27 cellular contexts compared by ENCODE assay signal in genomic region chr1:52691856-52692255, GRCh38. TPM values are rescaled to one million over a fixed set of nuclear protein-coding genes. Genes with fewer than 3 reads are reported as not detected.
"Had no signal": no experiment of that assay in that cellular context is flagged by ENCODE, and none has a peak within 500 bp of the region (broad histone marks: within the 10 kb centered on the region; RNA-seq: fewer than 3 reads in every experiment).

No MANE protein-coding gene starts in this region.

- H3K27ac ChIP-seq: coronary artery, epithelial cell of prostate, heart right ventricle, lower lobe of right lung, neural progenitor cell, sigmoid colon, thoracic aorta, upper lobe of left lung, VCaP had no signal

- ATAC-seq: activated CD4-positive, CD25-positive, alpha-beta regulatory T cell treated with anti-CD3 and anti-CD28 coated beads, Interleukin-2, amount 50 U/mL, for 24 hours; heart right ventricle; lower lobe of right lung; naive thymus-derived CD8-positive, alpha-beta T cell had no signal

- H3K9me3 Mint-ChIP-seq: activated naive CD4-positive, alpha-beta T cell treated with anti-CD3 and anti-CD28 coated beads for 36 hours; activated naive CD8-positive, alpha-beta T cell treated with anti-CD3 and anti-CD28 coated beads, Interleukin-2, amount 10 ng/mL, durations not matched to agents 7 days and 5 days; naive thymus-derived CD8-positive, alpha-beta T cell had no signal

- H3K4me1 Mint-ChIP-seq: neural progenitor cell had no signal

- H3K27ac Mint-ChIP-seq: activated naive CD4-positive, alpha-beta T cell treated with anti-CD3 and anti-CD28 coated beads for 36 hours; activated naive CD8-positive, alpha-beta T cell treated with anti-CD3 and anti-CD28 coated beads, Interleukin-2, amount 10 ng/mL, durations not matched to agents 7 days and 5 days; neural progenitor cell had no signal

- DNase-seq: activated CD4-positive, alpha-beta T cell treated with anti-CD3 and anti-CD28 coated beads, Interleukin-2, amount 50 U/mL, for 1 hour; activated CD8-positive, alpha-beta memory T cell treated with anti-CD3 and anti-CD28 coated beads for 24 hours; activated CD8-positive, alpha-beta memory T cell treated with anti-CD3 and anti-CD28 coated beads, Interleukin-2, amount 50 U/mL, for 4 hours; activated effector memory CD4-positive, alpha-beta T cell treated with Interleukin-2 at 50 U/mL for 16 hours; activated naive CD4-positive, alpha-beta T cell treated with anti-CD3 and anti-CD28 coated beads for 36 hours; activated naive CD8-positive, alpha-beta T cell treated with anti-CD3 and anti-CD28 coated beads, Interleukin-2, amount 10 ng/mL, durations not matched to agents 7 days and 5 days; activated T-cell treated with anti-CD3 and anti-CD28 coated beads, Interleukin-2, amount 50 U/mL, for 48 hours; amygdala; cerebellar nuclear complex; heart right ventricle; kidney; lower lobe of right lung; naive thymus-derived CD8-positive, alpha-beta T cell; sigmoid colon; stimulated activated CD4-positive, alpha-beta T cell treated with anti-CD3 and anti-CD28 coated beads, Interleukin-2, amount 100 ng/mL, for 48 hours; stimulated activated CD8-positive, alpha-beta memory T cell treated with anti-CD3 and anti-CD28 coated beads, Interleukin-4, amount 100 ng/mL, for 48 hours; stimulated activated naive CD4-positive, alpha-beta T cell treated with Interleukin-2 at 50 U/mL for 16 hours; upper lobe of left lung had no signal

- H3K27me3 Mint-ChIP-seq: activated naive CD8-positive, alpha-beta T cell treated with anti-CD3 and anti-CD28 coated beads, Interleukin-2, amount 10 ng/mL, durations not matched to agents 7 days and 5 days; naive thymus-derived CD8-positive, alpha-beta T cell had no signal

- H3K4me3 Mint-ChIP-seq: activated naive CD4-positive, alpha-beta T cell treated with anti-CD3 and anti-CD28 coated beads for 36 hours; activated naive CD8-positive, alpha-beta T cell treated with anti-CD3 and anti-CD28 coated beads, Interleukin-2, amount 10 ng/mL, durations not matched to agents 7 days and 5 days; naive thymus-derived CD8-positive, alpha-beta T cell; neural progenitor cell had no signal

- H3K27me3 ChIP-seq: heart right ventricle, neural progenitor cell, sigmoid colon, upper lobe of left lung had no signal

- H3K4me1 ChIP-seq: neural progenitor cell, sigmoid colon had no signal

RNA-seq across cellular contexts. Expression of gene SHISAL2A, which starts 58.9 kb away (rescaled TPM):
- total RNA-seq: fibroblast of villous mesenchyme, omental fat pad, renal cortical epithelial cell, sigmoid colon had no signal
